15 cellular contexts compared by ENCODE assay signal in the genomic region with DNA sequence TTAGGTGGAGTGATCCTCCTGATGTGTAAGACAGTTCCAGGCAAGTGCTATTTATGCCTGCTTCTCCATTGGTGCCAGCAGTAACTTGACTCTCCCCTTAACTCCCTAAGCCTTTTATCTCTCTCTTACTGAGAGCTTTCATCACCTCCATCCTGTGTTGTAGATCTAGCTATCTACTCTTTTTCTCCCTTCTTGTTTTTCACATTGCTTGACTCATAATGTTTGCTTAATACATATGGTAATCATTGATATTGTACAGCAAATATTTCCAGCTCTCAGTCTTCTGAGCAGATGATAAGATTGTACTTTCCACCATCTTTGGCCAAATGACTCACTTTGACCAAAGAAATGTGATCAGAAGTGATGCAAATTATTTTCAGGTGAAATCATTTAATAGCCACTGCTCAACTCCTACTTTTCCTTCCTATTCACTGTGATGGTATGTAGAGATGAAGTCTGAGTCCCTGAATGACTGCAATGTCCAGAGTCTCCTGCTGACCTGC.
DNase-seq lines count a peak whose midpoint lies in the region; ATAC-seq and TF ChIP-seq lines count a peak whose summit lies in the region.
"Had no signal": no experiment of that assay in that cellular context is flagged by ENCODE, and none has a peak within 500 bp of the region (broad histone marks: within the 10 kb centered on the region; RNA-seq: fewer than 3 reads in every experiment).

No MANE protein-coding gene starts in this region.

- no peaks in the 10 kb centered on the region for H3K27me3 ChIP-seq in GM23248 (replicated peaks; ENCODE audit: insufficient read depth)
- H3K27me3 ChIP-seq in mammary epithelial cell (ENCODE audit: insufficient read depth, low read length), result no peaks in the 10 kb centered on the region
- H3K27me3 ChIP-seq: sigmoid colon, thyroid gland had no signal

- dilution Hi-C loops in mammary epithelial cell (cut with HindIII; ENCODE audit: low sequenced_read_pairs), result no loop called here

- H3K79me2 ChIP-seq in GM23248 (ENCODE audit: insufficient read depth) (no peaks in the 10 kb centered on the region), mammary epithelial cell (ENCODE audit: insufficient read depth, low read length) (no peaks in the 10 kb centered on the region)

- H3K27ac ChIP-seq in GM23248, result peak overlapping the region; percentile 30
- H3K27ac ChIP-seq in mammary epithelial cell (ENCODE audit: insufficient read depth, low read depth, low read length), result no peak overlapping the region
- H3K27ac ChIP-seq: sigmoid colon, thyroid gland had no signal

- CTCF ChIA-PET in mammary epithelial cell (lab: Charles Lee; ENCODE audit: low non-redundant PET), result no interaction called here

- no TSS peak for BruUV-seq in mammary epithelial cell (replicated peaks; lab: Mats Ljungman, UMichigan)

- H3K36me3 ChIP-seq in GM23248 (ENCODE audit: low read depth) (no peaks in the 10 kb centered on the region), mammary epithelial cell (ENCODE audit: insufficient read depth, low read length) (no peaks in the 10 kb centered on the region)
- H3K36me3 ChIP-seq: sigmoid colon, thyroid gland had no signal

- intact Hi-C loops in mammary epithelial cell (cut with micrococcal nuclease), result no loop called here
- intact Hi-C loops in lower leg skin (cut with DNase I; ENCODE audit: low total_unique reads), result no loop called here
- intact Hi-C loops in posterior vena cava (cut with DNase I), result no loop called here

- H2AFZ ChIP-seq in GM23248 (no peak overlapping the region), mammary epithelial cell (ENCODE audit: low read depth, low read length) (no peak overlapping the region)

- H3K4me3 ChIP-seq in AG10803 (ENCODE audit: low read length) (no peak overlapping the region), GM23248 (no peak overlapping the region), mammary epithelial cell (replicated peaks in 1 of 3; ENCODE audit: insufficient read depth in 1 of 3, low read depth in 2 of 3, low read length in 3 of 3) (no peak overlapping the region), lower leg skin (ENCODE audit: low read depth, poor library complexity, severe bottlenecking) (no peak overlapping the region)
- H3K4me3 ChIP-seq: sigmoid colon, thyroid gland had no signal

- H3K9me2 ChIP-seq in GM23248 (ENCODE audit: insufficient read depth), result no peaks in the 10 kb centered on the region

- no peak for TF ChIP-seq CTCF in AG10803 (conservative IDR thresholded peaks at IDR 0.05; ENCODE audit: low read length)
- no peak for TF ChIP-seq CTCF in mammary epithelial cell (conservative IDR thresholded peaks at IDR 0.05 in 1 of 2, IDR thresholded peaks at IDR 0.05 in 1 of 2; ENCODE audit: extremely low read depth in 1 of 2, insufficient read depth in 1 of 2, low read depth in 1 of 2, low read length in 2 of 2)
- no peak for TF ChIP-seq CTCF in lower leg skin (IDR thresholded peaks at IDR 0.05)

- H3K9me3 ChIP-seq in GM23248 (ENCODE audit: low read depth) (no peaks in the 10 kb centered on the region), mammary epithelial cell (replicated peaks; ENCODE audit: insufficient read depth, low read length) (no peaks in the 10 kb centered on the region)
- H3K9me3 ChIP-seq: thyroid gland had no signal

- peaks cover 32% of the 10 kb centered on the region for H3F3A ChIP-seq in GM23248 (ENCODE audit: insufficient read depth)

- peak; percentile 68 for DNase-seq in AG10803 (ENCODE audit: low read depth)
- peak; percentile 84 for DNase-seq in GM23248
- DNase-seq in mammary epithelial cell, result peak; percentile 30
- peak; percentile 37 for DNase-seq in iris pigment epithelial cell (ENCODE audit: low read depth)
- no peak for DNase-seq in lower leg skin (ENCODE audit: low spot score in 2 of 2)
- DNase-seq in posterior vena cava (ENCODE audit: low spot score), result no peak
- DNase-seq: activated CD4-positive, alpha-beta T cell treated with anti-CD3 and anti-CD28 coated beads, Interleukin-2, amount 50 U/mL, for 1 hour; amygdala; COR-L47; endodermal cell; GOT3; sigmoid colon; thyroid gland had no signal

- H3K9ac ChIP-seq in GM23248, result no peak overlapping the region
- H3K9ac ChIP-seq in mammary epithelial cell (ENCODE audit: insufficient read depth, low read length), result no peak overlapping the region

- in situ Hi-C loops in GM23248 (cut with MboI), result no loop called here
- in situ Hi-C loops in mammary epithelial cell (cut with MboI; ENCODE audit: low sequenced_read_pairs in 2 of 2), result no loop called here

- ATAC-seq in GM18517 (IDR thresholded peaks at IDR 0.05; ENCODE audit: unreplicated experiment) (no peak), HG03439 (IDR thresholded peaks at IDR 0.05; ENCODE audit: unreplicated experiment) (no peak)

- H3K4me2 ChIP-seq in GM23248 (ENCODE audit: unreplicated experiment) (no peak overlapping the region), mammary epithelial cell (ENCODE audit: insufficient read depth, low read depth, low read length) (no peak overlapping the region)

- H4K20me1 ChIP-seq in GM23248 (ENCODE audit: insufficient read depth) (no peaks in the 10 kb centered on the region), mammary epithelial cell (ENCODE audit: insufficient read depth, low read length) (no peaks in the 10 kb centered on the region)

- no peak for TF ChIP-seq POLR2A in lower leg skin (IDR thresholded peaks at IDR 0.05)

- H3K4me1 ChIP-seq in GM23248 (ENCODE audit: insufficient read depth) (peaks cover 33% of the 10 kb centered on the region), mammary epithelial cell (ENCODE audit: insufficient read depth, low read length) (no peaks in the 10 kb centered on the region)

Comparison
In these comparisons a context has a peak if more than half of its experiments do, and no peak if none do; other contexts are left out.
1. DNase-seq: peak in AG10803 (single experiment), GM23248 (single experiment), mammary epithelial cell (single experiment) and iris pigment epithelial cell (single experiment); none in lower leg skin (0 of 2) and posterior vena cava (single experiment).